Comparison of ENCODE assay signal across 17 cellular contexts in genomic region chr14:68254669-68255527, GRCh38.
A peak's percentile ranks its signal among the peaks of the same experiment; 100 is the strongest.
DNase-seq lines count a peak whose midpoint lies in the region; ATAC-seq, FAIRE-seq and TF ChIP-seq lines count a peak whose summit lies in the region.
"Had no signal": no experiment of that assay in that cellular context is flagged by ENCODE, and none has a peak within 500 bp of the region (broad histone marks: within the 10 kb centered on the region; RNA-seq: fewer than 3 reads in every experiment).

No MANE protein-coding gene starts in this region.

- 100% methylated on average over 1 of the region's 1 CpG for WGBS in K562 (ENCODE audit: insufficient coverage, low coverage, missing lambda C conversion rate)
- 100% methylated on average over 1 of the region's 1 CpG; no CpG with 5 or more reads in 1 of the 2 experiments for WGBS in endodermal cell (ENCODE audit: insufficient coverage in 1 of 2, insufficient read length in 1 of 2), 2 experiments

- no peak overlapping the region for H3K9ac ChIP-seq in BLaER1
- no peak overlapping the region for H3K9ac ChIP-seq in HCT116 (ENCODE audit: low read length)
- H3K9ac ChIP-seq in K562 (ENCODE audit: insufficient read depth in 1 of 2, low read depth in 2 of 2, low read length in 2 of 2): no peak overlapping the region
- no peak overlapping the region for H3K9ac ChIP-seq in endodermal cell (ENCODE audit: extremely low read depth, low read length, poor library complexity, severe bottlenecking)

- H3K4me1 Mint-ChIP-seq in nephron: peaks cover 77% of the 10 kb centered on the region
- peaks cover 64% of the 10 kb centered on the region for H3K4me1 Mint-ChIP-seq in endodermal cell

- CTCF ChIA-PET in HCT116 (lab: Charles Lee): no interaction called here
- CTCF ChIA-PET in K562 (lab: Yijun Ruan, JAX; ENCODE audit: low intra/inter-chr PET ratio): no interaction called here

- H3K27ac ChIP-seq in BLaER1 (no peak overlapping the region), HCT116 (ENCODE audit: low read depth, low read length) (peak overlapping the region; percentile 100), K562 (ENCODE audit: extremely low read depth, low read depth, low read length) (no peak overlapping the region), endodermal cell (ENCODE audit: low read depth, low read length) (no peak overlapping the region)
- H3K27ac ChIP-seq: right atrium auricular region had no signal

- peak overlapping the region; percentile 77 to 98 (median 91) for H3K27ac Mint-ChIP-seq in nephron
- no peak overlapping the region for H3K27ac Mint-ChIP-seq in endodermal cell

- no peak overlapping the region for H3K4me3 Mint-ChIP-seq in nephron
- H3K4me3 Mint-ChIP-seq in endodermal cell: no peak overlapping the region

- no peaks in the 10 kb centered on the region for H3K9me1 ChIP-seq in K562 (ENCODE audit: control insufficient read depth, insufficient read depth, low read length)

- BruUV-seq in HCT116 (replicated peaks; lab: Mats Ljungman, UMichigan) (no TSS peak), K562 (replicated peaks; lab: Mats Ljungman, UMichigan) (no TSS peak)

- RAD21 ChIA-PET in HCT116 (lab: Charles Lee; ENCODE audit: low non-redundant PET in 1 of 2, low total read pairs in 2 of 2, uncharacterized antibody in 2 of 2, unreplicated experiment in 2 of 2): no interaction called here

- no peak overlapping the region for H3K4me3 ChIP-seq in BLaER1
- no peak overlapping the region for H3K4me3 ChIP-seq in HCT116 (replicated peaks in 1 of 2; ENCODE audit: low read depth in 1 of 2, low read length in 2 of 2)
- no peak overlapping the region for H3K4me3 ChIP-seq in K562
- H3K4me3 ChIP-seq in endodermal cell (ENCODE audit: low read length): no peak overlapping the region
- H3K4me3 ChIP-seq: right atrium auricular region had no signal

- H4K20me1 ChIP-seq in BLaER1 (no peaks in the 10 kb centered on the region), HCT116 (ENCODE audit: insufficient read depth) (no peaks in the 10 kb centered on the region), K562 (replicated peaks; ENCODE audit: control insufficient read depth, insufficient read depth, low read length) (no peaks in the 10 kb centered on the region)

- H3K9me2 ChIP-seq in HCT116 (ENCODE audit: insufficient read depth): no peaks in the 10 kb centered on the region

- H3K79me2 ChIP-seq in HCT116 (ENCODE audit: insufficient read depth, low read length) (no peaks in the 10 kb centered on the region), K562 (ENCODE audit: control insufficient read depth, insufficient read depth, low read length) (no peaks in the 10 kb centered on the region)

- H3K27me3 Mint-ChIP-seq in nephron (ENCODE audit: low read depth) (no peaks in the 10 kb centered on the region), endodermal cell (ENCODE audit: insufficient read depth) (no peaks in the 10 kb centered on the region)

- TF ChIP-seq CTCF in HCT116 (IDR thresholded peaks at IDR 0.05 in 2 of 3, conservative IDR thresholded peaks at IDR 0.05 in 1 of 3; ENCODE audit: borderline replicate concordance in 1 of 3, insufficient read depth in 1 of 3, low read depth in 2 of 3, low read length in 2 of 3) (no peak), K562 (IDR thresholded peaks at IDR 0.05 in 2 of 3, conservative IDR thresholded peaks at IDR 0.05 in 1 of 3; ENCODE audit: insufficient read depth in 2 of 3, low read depth in 1 of 3, low read length in 3 of 3) (no peak), nephron (IDR thresholded peaks at IDR 0.05; ENCODE audit: unreplicated experiment in 3 of 3) (no peak), endodermal cell (conservative IDR thresholded peaks at IDR 0.05) (no peak)

- intact Hi-C loops in HCT116 (cut with micrococcal nuclease) (loop anchor here (5.0 to 10.0 kb wide), 3 partner anchors 110 to 430 kb away; no protein-coding TSS in a partner anchor), K562 (cut with micrococcal nuclease) (no loop called here)

- H3K9me3 Mint-ChIP-seq in nephron (no peaks in the 10 kb centered on the region), endodermal cell (no peaks in the 10 kb centered on the region)

- TF ChIP-seq RAD21 in HCT116 (IDR thresholded peaks at IDR 0.05; ENCODE audit: low read depth) (no peak), K562 (CRISPR knock-in tag; conservative IDR thresholded peaks at IDR 0.05 in 1 of 2, IDR thresholded peaks at IDR 0.05 in 1 of 2) (no peak)

- in situ Hi-C loops in K562 (cut with MboI): no loop called here

- no peak for FAIRE-seq in K562 (lab: Jason Lieb, UNC)
- FAIRE-seq: D721Med had no signal

- ATAC-seq in HCT116: no peak
- no peak for ATAC-seq in K562
- ATAC-seq in HG03442 (IDR thresholded peaks at IDR 0.05; ENCODE audit: unreplicated experiment): no peak

- DNase-seq in HCT116 (ENCODE audit: low read depth, low spot score) (no peak), K562 (ENCODE audit: extremely low read depth in 1 of 4, low spot score in 3 of 4) (no peak), endodermal cell (no peak), activated gamma-delta T cell treated with Interleukin-2 at 50 U/mL for 16 hours (no peak), NCI-H1105 treated with DMSO at 0.1 percent for 48 hours (lab: John Stamatoyannopoulos, UW) (no peak)
- DNase-seq: activated CD4-positive, alpha-beta T cell treated with anti-CD3 and anti-CD28 coated beads for 48 hours; cerebellar nuclear complex; H7; NCI-H1694 treated with DMSO at 0.1 percent for 48 hours; NCI-H526; RPMI8226; stimulated activated CD4-positive, alpha-beta T cell treated with anti-CD3 and anti-CD28 coated beads, Interleukin-4, amount 100 ng/mL, for 4 hours had no signal

- H3K4me1 ChIP-seq in BLaER1 (peaks cover 71% of the 10 kb centered on the region), HCT116 (ENCODE audit: control insufficient read depth in 1 of 2, insufficient read depth in 2 of 2, low read length in 2 of 2) (peaks cover 56 to 69% of the 10 kb centered on the region in 2 experiments), K562 (replicated peaks in 1 of 2; ENCODE audit: control insufficient read depth in 2 of 2, insufficient read depth in 2 of 2, low read length in 2 of 2) (peaks cover 0 to 9% of the 10 kb centered on the region in 2 experiments; a peak in 2 of 5 replicates), endodermal cell (ENCODE audit: control insufficient read depth, insufficient read depth, low read length) (peaks cover 18% of the 10 kb centered on the region)

- no peaks in the 10 kb centered on the region for H3K36me3 Mint-ChIP-seq in nephron (ENCODE audit: low read depth)
- H3K36me3 Mint-ChIP-seq in endodermal cell (ENCODE audit: low read depth): no peaks in the 10 kb centered on the region

- H2AFZ ChIP-seq in HCT116 (ENCODE audit: low read depth, low read length, poor library complexity, severe bottlenecking) (no peak overlapping the region), K562 (ENCODE audit: low read depth, low read length) (no peak overlapping the region)

- POLR2A ChIA-PET in HCT116 (lab: Charles Lee) (no interaction called here), K562 (lab: Yijun Ruan, JAX) (no interaction called here)

- TF ChIP-seq POLR2A in HCT116 (IDR thresholded peaks at IDR 0.05; ENCODE audit: borderline replicate concordance, extremely low read depth, insufficient read depth, insufficient read length) (no peak), K562 (conservative IDR thresholded peaks at IDR 0.05) (no peak)

- H3K4me2 ChIP-seq in BLaER1: peak overlapping the region; percentile 30
- no peak overlapping the region for H3K4me2 ChIP-seq in HCT116 (ENCODE audit: low read length)
- no peak overlapping the region for H3K4me2 ChIP-seq in K562 (ENCODE audit: insufficient read depth, low read length)

- no peaks in the 10 kb centered on the region for H3K9me3 ChIP-seq in BLaER1
- H3K9me3 ChIP-seq in HCT116 (ENCODE audit: control insufficient read depth in 1 of 2, insufficient read depth in 1 of 2, low read depth in 1 of 2, low read length in 2 of 2): no peaks in the 10 kb centered on the region
- H3K9me3 ChIP-seq in K562 (replicated peaks; ENCODE audit: control insufficient read depth, insufficient read depth, low read depth, low read length): no peaks in the 10 kb centered on the region
- no peaks in the 10 kb centered on the region for H3K9me3 ChIP-seq in endodermal cell (ENCODE audit: control insufficient read depth, low read length)
- H3K9me3 ChIP-seq: right atrium auricular region had no signal

- H3K27me3 ChIP-seq in BLaER1: no peaks in the 10 kb centered on the region
- no peaks in the 10 kb centered on the region for H3K27me3 ChIP-seq in HCT116 (ENCODE audit: insufficient read depth, low read length)
- H3K27me3 ChIP-seq in K562 (ENCODE audit: control insufficient read depth in 2 of 2, insufficient read depth in 2 of 2, low read length in 2 of 2): no peaks in the 10 kb centered on the region
- no peaks in the 10 kb centered on the region for H3K27me3 ChIP-seq in endodermal cell (ENCODE audit: control insufficient read depth, insufficient read depth, low read length, poor library complexity, severe bottlenecking)
- H3K27me3 ChIP-seq: right atrium auricular region had no signal

- no peak for TF ChIP-seq EP300 in K562 (IDR thresholded peaks at IDR 0.05; ENCODE audit: low read length)

- H3K36me3 ChIP-seq in BLaER1: no peaks in the 10 kb centered on the region
- no peaks in the 10 kb centered on the region for H3K36me3 ChIP-seq in HCT116 (ENCODE audit: control insufficient read depth in 1 of 2, insufficient read depth in 2 of 2, low read length in 2 of 2)
- H3K36me3 ChIP-seq in K562 (ENCODE audit: control insufficient read depth, insufficient read depth, low read length): no peaks in the 10 kb centered on the region
- H3K36me3 ChIP-seq in endodermal cell (ENCODE audit: control insufficient read depth, insufficient read depth, low read length): no peaks in the 10 kb centered on the region
- H3K36me3 ChIP-seq: right atrium auricular region had no signal

TF ChIP-seq in HCT116, 20 proteins besides CTCF, POLR2A, EP300 and RAD21 (continues in another document):
- no peak for TF ChIP-seq YY1 (IDR thresholded peaks at IDR 0.05; ENCODE audit: extremely low read depth, insufficient replicate concordance, low read depth, low read length)

TF ChIP-seq in K562, 482 proteins besides CTCF, POLR2A, EP300 and RAD21 (continues in another document):
- TF ChIP-seq ZNF449 (CRISPR knock-in tag; IDR thresholded peaks at IDR 0.05) (no peak), BRD4 (IDR thresholded peaks at IDR 0.05) (no peak), ZC3H11A (IDR thresholded peaks at IDR 0.05; ENCODE audit: low read depth, low read length) (no peak)
